In genomic region chr12:120437735-120438494, GRCh38 we compare ENCODE assay signal across 9 cellular contexts. TPM values are rescaled to one million over a fixed set of nuclear protein-coding genes. Genes with fewer than 3 reads are reported as not detected.
DNase-seq lines count a peak whose midpoint lies in the region; ATAC-seq, FAIRE-seq and TF ChIP-seq lines count a peak whose summit lies in the region.
"Had no signal": no experiment of that assay in that cellular context is flagged by ENCODE, and none has a peak within 500 bp of the region (broad histone marks: within the 10 kb centered on the region; RNA-seq: fewer than 3 reads in every experiment).

Gene COX6A1 (plus strand): TSS chr12:120438113. CDS start chr12:120438127, 14 bp downstream.

- intact Hi-C loops in breast epithelium (cut with DNase I; ENCODE audit: low total_unique reads) = no loop called here

- CTCF ChIA-PET in AG04450 (lab: Charles Lee) = interaction anchor here (0.5 to 2.7 kb wide), 5 partner anchors 71 to 136 kb away, joined by 3 to 10 read pairs (median 4); partner anchors contain the start of gene SIRT4

- H3K4me1 ChIP-seq in breast epithelium = peaks cover 0 to 3% of the 10 kb centered on the region in 2 donors
- H3K4me1 ChIP-seq in iPS-20b (ENCODE audit: insufficient read depth, low read length) = peaks cover 3% of the 10 kb centered on the region; the same call in 1 of the 2 replicates
- peaks cover 2 to 7% of the 10 kb centered on the region in 2 donors for H3K4me1 ChIP-seq in small intestine (ENCODE audit: control insufficient read depth in 2 of 2, insufficient read depth in 1 of 2, low read depth in 1 of 2, low read length in 1 of 2)

- no peak for FAIRE-seq in small intestine (lab: Jason Lieb, UNC)
- FAIRE-seq: colon had no signal

- ATAC-seq in GM18870 (IDR thresholded peaks at IDR 0.05; ENCODE audit: unreplicated experiment) = peak; percentile 98
- peak; percentile 95 for ATAC-seq in HG03135 (IDR thresholded peaks at IDR 0.05; ENCODE audit: unreplicated experiment)

- peak within 1 kb of the TSS; percentile 89 for H3K9ac ChIP-seq in iPS-20b (ENCODE audit: low read depth, low read length)

- DNase-seq in AG04450 (ENCODE audit: low read depth, low spot score) (peak; percentile 90), NCI-H2196 treated with DMSO at 0.1 percent for 48 hours (lab: John Stamatoyannopoulos, UW; ENCODE audit: unreplicated experiment) (peak; percentile 98), breast epithelium (ENCODE audit: low spot score in 2 of 2) (peak; percentile 91 to 92), small intestine (peak; percentile 100)

- H3K9me3 ChIP-seq in AG04450 (ENCODE audit: control insufficient read depth, insufficient read depth, low read length) = no peaks in the 10 kb centered on the region; the same call in 1 of the 2 replicates
- H3K9me3 ChIP-seq in breast epithelium = no peaks in the 10 kb centered on the region
- no peaks in the 10 kb centered on the region for H3K9me3 ChIP-seq in iPS-20b (ENCODE audit: insufficient read depth, low read depth, low read length)
- no peaks in the 10 kb centered on the region for H3K9me3 ChIP-seq in small intestine (ENCODE audit: control insufficient read depth, low read depth)

- H3K36me3 ChIP-seq in breast epithelium (no peaks in the 10 kb centered on the region), iPS-20b (ENCODE audit: insufficient read depth, low read depth, low read length) (peaks cover 24% of the 10 kb centered on the region), small intestine (ENCODE audit: control insufficient read depth in 2 of 2, insufficient read depth in 2 of 2, low read length in 2 of 2) (peaks cover 0 to 5% of the 10 kb centered on the region in 2 donors)

- POLR2A ChIA-PET in AG04450 (lab: Yijun Ruan, JAX) = interaction anchor here (0.5 kb wide), 1 partner anchor 11 kb away, joined by 3 read pairs; no protein-coding TSS in a partner anchor

- peak; percentile 24 for TF ChIP-seq POLR2A in breast epithelium (IDR thresholded peaks at IDR 0.05)

- H3K27ac ChIP-seq in AG04450 (ENCODE audit: low read depth, low read length) = no peak within 1 kb of the TSS
- H3K27ac ChIP-seq in VCaP = peak within 1 kb of the TSS; percentile 88
- H3K27ac ChIP-seq in breast epithelium = peak within 1 kb of the TSS; percentile 86 to 93
- H3K27ac ChIP-seq in iPS-20b (ENCODE audit: low read length) = peak within 1 kb of the TSS; percentile 20
- H3K27ac ChIP-seq in small intestine (ENCODE audit: low read depth in 1 of 2, low read length in 1 of 2) = peak within 1 kb of the TSS; percentile 82 to 87

- H3K4me3 ChIP-seq in AG04450 (ENCODE audit: low read depth, low read length) = peak within 1 kb of the TSS; percentile 95
- H3K4me3 ChIP-seq in breast epithelium = peak within 1 kb of the TSS; percentile 76 to 95 (median 83)
- peak within 1 kb of the TSS; percentile 83 for H3K4me3 ChIP-seq in iPS-20b (ENCODE audit: low read length)
- peak within 1 kb of the TSS; percentile 58 to 75 for H3K4me3 ChIP-seq in small intestine (ENCODE audit: low read depth in 1 of 2, low read length in 2 of 2)

- WGBS in small intestine, 3 donors = 0% methylated on average over 52 to 59 of the region's 59 CpGs

- H3K27me3 ChIP-seq in AG04450 (ENCODE audit: control insufficient read depth, insufficient read depth, low read length) (peaks cover 2% of the 10 kb centered on the region), breast epithelium (no peaks in the 10 kb centered on the region), iPS-20b (ENCODE audit: insufficient read depth, low read length) (no peaks in the 10 kb centered on the region), small intestine (ENCODE audit: control insufficient read depth in 2 of 2, insufficient read depth in 2 of 2, low read length in 2 of 2) (peaks cover 0 to 3% of the 10 kb centered on the region in 2 donors)

- TF ChIP-seq CTCF in AG04450 (IDR thresholded peaks at IDR 0.05; ENCODE audit: low read depth, low read length) (0 out of 2 replicates have a peak, but pooled peaks have one; percentile 16), VCaP (conservative IDR thresholded peaks at IDR 0.05) (peak; percentile 44), breast epithelium (IDR thresholded peaks at IDR 0.05) (peak in 1 of 3 donors; percentile 5)

RNA-seq across cellular contexts. Expression of gene COX6A1, which starts in this region (rescaled TPM):
- polyA plus RNA-seq in AG04450 (2011; rRNA removed) (414 and 536 TPM in 2 replicates), small intestine (1,000 to 10,000 TPM; 1,220 to 1,784 (median 1,572) TPM)
- polyA minus RNA-seq in AG04450 (2011; rRNA and poly(A)+ RNA removed) = 106 and 137 TPM in 2 replicates
- 100 to 1,000 TPM; 464 to 649 (median 599) TPM for total RNA-seq in breast epithelium
